8 cellular contexts compared by ENCODE assay signal in the genomic region with DNA sequence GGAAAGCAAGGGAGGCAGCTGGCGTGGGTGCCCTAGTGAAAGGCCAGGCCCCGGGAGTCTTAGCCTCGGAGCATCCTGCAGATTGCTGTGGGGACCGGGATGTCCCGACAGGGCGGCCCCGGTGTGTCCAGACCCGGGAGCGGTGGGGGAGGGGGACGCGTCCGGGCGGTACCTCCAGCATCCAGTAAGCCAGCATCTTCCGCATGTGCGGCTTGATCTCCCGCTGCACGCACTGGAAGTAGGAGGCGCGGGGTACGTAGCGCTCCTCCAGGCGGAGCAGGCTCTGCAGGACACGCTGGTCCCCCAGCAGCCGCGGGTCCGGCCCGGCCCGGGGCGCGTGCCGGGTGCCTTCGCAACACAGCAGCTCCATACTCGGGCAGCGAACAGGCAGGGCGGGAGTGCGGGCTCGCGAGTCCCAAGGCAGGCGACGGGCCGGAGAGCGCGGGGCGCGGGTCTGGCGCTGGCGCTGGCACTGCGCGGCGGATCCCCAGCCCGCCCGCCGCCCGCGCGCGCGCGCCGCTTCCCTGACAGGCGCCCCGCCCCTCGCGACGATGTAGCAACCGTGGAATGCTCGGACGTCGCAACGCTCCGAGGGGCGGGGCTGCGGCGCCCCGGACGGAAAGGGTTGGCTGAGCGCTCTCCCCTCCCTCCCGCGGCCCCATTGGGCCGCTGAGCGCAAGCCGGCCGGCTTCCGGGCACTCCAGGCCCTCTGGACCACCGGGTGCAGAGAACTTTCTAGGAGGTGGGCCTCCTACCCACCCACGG. TPM values are rescaled to one million over a fixed set of nuclear protein-coding genes. Genes with fewer than 3 reads are reported as not detected.
DNase-seq lines count a peak whose midpoint lies in the region; ATAC-seq and TF ChIP-seq lines count a peak whose summit lies in the region.

A gene (minus strand): TSS at position 529 of the 765 bp plus-strand sequence. CDS start 159 bp downstream, at position 370.

- ATAC-seq in GM18867 (IDR thresholded peaks at IDR 0.05; ENCODE audit: unreplicated experiment) (peak; percentile 89), HG03097 (IDR thresholded peaks at IDR 0.05; ENCODE audit: low FRiP score, unreplicated experiment) (peak; percentile 87)

- H3K4me1 ChIP-seq in mammary epithelial cell (ENCODE audit: insufficient read depth, low read length) = peaks cover 32% of the 10 kb centered on the region

- H3K27me3 ChIP-seq in WERI-Rb-1 (ENCODE audit: insufficient read depth, low read depth, severe bottlenecking) (no peaks in the 10 kb centered on the region), mammary epithelial cell (ENCODE audit: insufficient read depth, low read length) (no peaks in the 10 kb centered on the region)

- BruUV-seq in mammary epithelial cell (replicated peaks; lab: Mats Ljungman, UMichigan) = no TSS peak

- peak within 1 kb of the TSS; percentile 75 for H2AFZ ChIP-seq in mammary epithelial cell (ENCODE audit: low read depth, low read length)

- H3K9me3 ChIP-seq in WERI-Rb-1 (ENCODE audit: severe bottlenecking) = no peaks in the 10 kb centered on the region
- H3K9me3 ChIP-seq in mammary epithelial cell (replicated peaks; ENCODE audit: insufficient read depth, low read length) = no peaks in the 10 kb centered on the region

- DNase-seq in ACHN (peak; percentile 93), NCI-H2196 (lab: John Stamatoyannopoulos, UW; ENCODE audit: unreplicated experiment) (peak; percentile 94), WERI-Rb-1 (peak; percentile 98), mammary epithelial cell (peak; percentile 90), iris pigment epithelial cell (ENCODE audit: low read depth) (peak; percentile 93)
- DNase-seq in stimulated activated CD4-positive, alpha-beta T cell treated with anti-CD3 and anti-CD28 coated beads, Interleukin-12 subunit alpha, Interleukin-12 subunit beta, amount 100 ng/mL, for 4 hours = peak; percentile 93

- no peaks in the 10 kb centered on the region for H4K20me1 ChIP-seq in mammary epithelial cell (ENCODE audit: insufficient read depth, low read length)

- H3K9ac ChIP-seq in mammary epithelial cell (ENCODE audit: insufficient read depth, low read length) = peak within 1 kb of the TSS; percentile 70

- H3K27ac ChIP-seq in WERI-Rb-1 (peak within 1 kb of the TSS; percentile 63), mammary epithelial cell (ENCODE audit: insufficient read depth, low read depth, low read length) (peak within 1 kb of the TSS; percentile 37)

- in situ Hi-C loops in ACHN (cut with HindIII; ENCODE audit: low pct_ligation_motif_present, low pct_unique_long_range_greater_than_20kb, low sequenced_read_pairs) = no loop called here
- in situ Hi-C loops in mammary epithelial cell (cut with MboI; ENCODE audit: low sequenced_read_pairs in 2 of 2) = loop anchor here in 1 of 2 donors (5.0 kb wide), 1 partner anchor 106 kb away; no protein-coding TSS in a partner anchor

- peaks cover 30% of the 10 kb centered on the region for H3K36me3 ChIP-seq in WERI-Rb-1
- peaks cover 3% of the 10 kb centered on the region for H3K36me3 ChIP-seq in mammary epithelial cell (ENCODE audit: insufficient read depth, low read length)

- WGBS in mammary epithelial cell (ENCODE audit: low coverage, missing lambda C conversion rate) = 8% methylated on average over 5 of the region's 86 CpGs

- intact Hi-C loops in mammary epithelial cell (cut with micrococcal nuclease) = loop anchor here (1.0 kb wide), 3 partner anchors 20 to 154 kb away; a partner anchor contains a TSS

- H3K4me2 ChIP-seq in mammary epithelial cell (ENCODE audit: insufficient read depth, low read depth, low read length) = peak within 1 kb of the TSS; percentile 89

- dilution Hi-C loops in mammary epithelial cell (cut with HindIII; ENCODE audit: low sequenced_read_pairs) = no loop called here

- CTCF ChIA-PET in mammary epithelial cell (lab: Charles Lee; ENCODE audit: low non-redundant PET) = interaction anchor here (0.6 to 0.7 kb wide), 2 partner anchors 95 to 96 kb away, joined by 3 to 4 read pairs; no protein-coding TSS in a partner anchor

- H3K79me2 ChIP-seq in mammary epithelial cell (ENCODE audit: insufficient read depth, low read length) = peaks cover 51% of the 10 kb centered on the region

- H3K4me3 ChIP-seq in WERI-Rb-1 (ENCODE audit: low read depth, low read length) (peak within 1 kb of the TSS; percentile 94), mammary epithelial cell (replicated peaks in 1 of 3; ENCODE audit: insufficient read depth in 1 of 3, low read depth in 2 of 3, low read length in 3 of 3) (peak within 1 kb of the TSS; percentile 82 to 95 (median 84))

- TF ChIP-seq CTCF in WERI-Rb-1 (IDR thresholded peaks at IDR 0.05; ENCODE audit: low read depth, low read length) (peak; percentile 28), mammary epithelial cell (conservative IDR thresholded peaks at IDR 0.05 in 1 of 2, IDR thresholded peaks at IDR 0.05 in 1 of 2; ENCODE audit: extremely low read depth in 1 of 2, insufficient read depth in 1 of 2, low read depth in 1 of 2, low read length in 2 of 2) (no peak)

RNA-seq across cellular contexts. Expression of the gene that starts here (rescaled TPM):
- total RNA-seq in mammary epithelial cell = 10 to 100 TPM; 45.7 to 80.3 TPM
- polyA plus RNA-seq in mammary epithelial cell = 123 TPM
- polyA minus RNA-seq in mammary epithelial cell = 39.2 TPM

Comparison
In these comparisons a context has a peak if more than half of its experiments do, and no peak if none do; other contexts are left out.
1. Peak in every context shown above with its lines: DNase-seq, ATAC-seq, H3K4me3 ChIP-seq and H3K27ac ChIP-seq.